29 cellular contexts compared by ENCODE assay signal in genomic region chr12:129821964-129822363, GRCh38.
"Had no signal": no experiment of that assay in that cellular context is flagged by ENCODE, and none has a peak within 500 bp of the region (broad histone marks: within the 10 kb centered on the region; RNA-seq: fewer than 3 reads in every experiment).

No MANE protein-coding gene starts in this region.

- H3K4me3 ChIP-seq: esophagus squamous epithelium, gastroesophageal sphincter had no signal

- H3K36me3 ChIP-seq: brain microvascular endothelial cell, esophagus squamous epithelium, gastroesophageal sphincter had no signal

- H3K4me3 Mint-ChIP-seq: activated CD4-positive, alpha-beta memory T cell treated with anti-CD3 and anti-CD28 coated beads for 36 hours; activated CD4-positive, alpha-beta T cell treated with anti-CD3 and anti-CD28 coated beads for 36 hours; activated CD4-positive, alpha-beta T cell treated with anti-CD3 and anti-CD28 coated beads, Interleukin-2, amount 10 ng/mL, durations not matched to agents 24 days and 14 days; activated naive CD4-positive, alpha-beta T cell treated with anti-CD3 and anti-CD28 coated beads, Interleukin-2, amount 10 ng/mL, durations not matched to agents 7 days and 5 days; activated naive CD8-positive, alpha-beta T cell treated with anti-CD3 and anti-CD28 coated beads, Interleukin-2, amount 10 ng/mL, durations not matched to agents 7 days and 5 days; activated T-cell treated with anti-CD3 and anti-CD28 coated beads, Interleukin-2, amount 50 U/mL, for 24 hours; activated T-cell treated with anti-CD3 and anti-CD28 coated beads, Interleukin-2, amount 50 U/mL, for 72 hours; central memory CD8-positive, alpha-beta T cell; effector memory CD8-positive, alpha-beta T cell; T-helper 17 cell had no signal

- H3K27me3 ChIP-seq: brain microvascular endothelial cell, esophagus squamous epithelium had no signal

- H3K4me1 ChIP-seq: esophagus squamous epithelium, gastroesophageal sphincter had no signal

- H3K4me1 Mint-ChIP-seq: activated CD4-positive, alpha-beta T cell treated with anti-CD3 and anti-CD28 coated beads for 36 hours; activated CD4-positive, alpha-beta T cell treated with anti-CD3 and anti-CD28 coated beads, Interleukin-2, amount 10 ng/mL, durations not matched to agents 24 days and 14 days; activated naive CD4-positive, alpha-beta T cell treated with anti-CD3 and anti-CD28 coated beads, Interleukin-2, amount 10 ng/mL, durations not matched to agents 7 days and 5 days; activated naive CD8-positive, alpha-beta T cell treated with anti-CD3 and anti-CD28 coated beads, Interleukin-2, amount 10 ng/mL, durations not matched to agents 7 days and 5 days; central memory CD8-positive, alpha-beta T cell; T-helper 17 cell had no signal

- ATAC-seq: activated CD4-positive, alpha-beta T cell treated with anti-CD3 and anti-CD28 coated beads for 36 hours; activated naive CD4-positive, alpha-beta T cell treated with anti-CD3 and anti-CD28 coated beads, Interleukin-2, amount 50 U/mL, for 72 hours; activated T-cell treated with anti-CD3 and anti-CD28 coated beads, Interleukin-2, amount 50 U/mL, for 72 hours; effector memory CD8-positive, alpha-beta T cell; gastroesophageal sphincter; T-helper 17 cell had no signal

- H3K27ac ChIP-seq: brain microvascular endothelial cell, epithelial cell of prostate, esophagus squamous epithelium, gastroesophageal sphincter had no signal

- H3K27ac Mint-ChIP-seq: activated CD4-positive, alpha-beta memory T cell treated with anti-CD3 and anti-CD28 coated beads for 36 hours; activated CD4-positive, alpha-beta T cell treated with anti-CD3 and anti-CD28 coated beads for 36 hours; activated CD4-positive, alpha-beta T cell treated with anti-CD3 and anti-CD28 coated beads, Interleukin-2, amount 10 ng/mL, durations not matched to agents 24 days and 14 days; activated naive CD4-positive, alpha-beta T cell treated with anti-CD3 and anti-CD28 coated beads, Interleukin-2, amount 10 ng/mL, durations not matched to agents 7 days and 5 days; activated naive CD8-positive, alpha-beta T cell treated with anti-CD3 and anti-CD28 coated beads, Interleukin-2, amount 10 ng/mL, durations not matched to agents 7 days and 5 days; activated T-cell treated with anti-CD3 and anti-CD28 coated beads, Interleukin-2, amount 50 U/mL, for 24 hours; activated T-cell treated with anti-CD3 and anti-CD28 coated beads, Interleukin-2, amount 50 U/mL, for 72 hours; effector memory CD8-positive, alpha-beta T cell; T-helper 17 cell had no signal

- H3K9me3 Mint-ChIP-seq: central memory CD8-positive, alpha-beta T cell; effector memory CD8-positive, alpha-beta T cell had no signal

- DNase-seq: activated CD4-positive, alpha-beta memory T cell treated with anti-CD3 and anti-CD28 coated beads for 36 hours; activated CD4-positive, alpha-beta T cell treated with anti-CD3 and anti-CD28 coated beads for 36 hours; activated CD4-positive, alpha-beta T cell treated with anti-CD3 and anti-CD28 coated beads, Interleukin-2, amount 10 ng/mL, durations not matched to agents 24 days and 14 days; activated CD4-positive, CD25-positive, alpha-beta regulatory T cell; activated CD4-positive, CD25-positive, alpha-beta regulatory T cell treated with anti-CD3 and anti-CD28 coated beads, Interleukin-2, amount 50 U/mL, for 72 hours; activated CD8-positive, alpha-beta memory T cell treated with anti-CD3 and anti-CD28 coated beads, Interleukin-2, amount 50 U/mL, for 48 hours; activated gamma-delta T cell; activated naive CD4-positive, alpha-beta T cell; activated naive CD4-positive, alpha-beta T cell treated with anti-CD3 and anti-CD28 coated beads, Interleukin-2, amount 10 ng/mL, durations not matched to agents 7 days and 5 days; activated naive CD8-positive, alpha-beta T cell treated with anti-CD3 and anti-CD28 coated beads, Interleukin-2, amount 10 ng/mL, durations not matched to agents 7 days and 5 days; activated T-cell treated with anti-CD3 and anti-CD28 coated beads for 4 hours; activated T-cell treated with anti-CD3 and anti-CD28 coated beads, Interleukin-2, amount 50 U/mL, for 24 hours; activated T-cell treated with anti-CD3 and anti-CD28 coated beads, Interleukin-2, amount 50 U/mL, for 72 hours; amniotic stem cell; anterior cingulate cortex; brain microvascular endothelial cell; cortex of kidney; dermis blood vessel endothelial cell; effector CD4-positive, alpha-beta T cell; effector memory CD8-positive, alpha-beta T cell; esophagus squamous epithelium; foreskin melanocyte; head of caudate nucleus; T-helper 1 cell; T-helper 17 cell had no signal

- H3K36me3 Mint-ChIP-seq: activated CD4-positive, alpha-beta memory T cell treated with anti-CD3 and anti-CD28 coated beads for 36 hours; activated naive CD4-positive, alpha-beta T cell treated with anti-CD3 and anti-CD28 coated beads, Interleukin-2, amount 10 ng/mL, durations not matched to agents 7 days and 5 days; activated naive CD4-positive, alpha-beta T cell treated with anti-CD3 and anti-CD28 coated beads, Interleukin-2, amount 50 U/mL, for 72 hours; activated naive CD8-positive, alpha-beta T cell treated with anti-CD3 and anti-CD28 coated beads, Interleukin-2, amount 10 ng/mL, durations not matched to agents 7 days and 5 days had no signal

- H3K27me3 Mint-ChIP-seq: activated CD4-positive, alpha-beta memory T cell treated with anti-CD3 and anti-CD28 coated beads for 36 hours; activated CD4-positive, alpha-beta T cell treated with anti-CD3 and anti-CD28 coated beads for 36 hours; activated CD4-positive, alpha-beta T cell treated with anti-CD3 and anti-CD28 coated beads, Interleukin-2, amount 10 ng/mL, durations not matched to agents 24 days and 14 days; activated naive CD4-positive, alpha-beta T cell treated with anti-CD3 and anti-CD28 coated beads, Interleukin-2, amount 10 ng/mL, durations not matched to agents 7 days and 5 days; activated naive CD8-positive, alpha-beta T cell treated with anti-CD3 and anti-CD28 coated beads, Interleukin-2, amount 10 ng/mL, durations not matched to agents 7 days and 5 days; activated T-cell treated with anti-CD3 and anti-CD28 coated beads, Interleukin-2, amount 50 U/mL, for 24 hours; central memory CD8-positive, alpha-beta T cell; effector memory CD8-positive, alpha-beta T cell; T-helper 17 cell had no signal
